In the genomic region with DNA sequence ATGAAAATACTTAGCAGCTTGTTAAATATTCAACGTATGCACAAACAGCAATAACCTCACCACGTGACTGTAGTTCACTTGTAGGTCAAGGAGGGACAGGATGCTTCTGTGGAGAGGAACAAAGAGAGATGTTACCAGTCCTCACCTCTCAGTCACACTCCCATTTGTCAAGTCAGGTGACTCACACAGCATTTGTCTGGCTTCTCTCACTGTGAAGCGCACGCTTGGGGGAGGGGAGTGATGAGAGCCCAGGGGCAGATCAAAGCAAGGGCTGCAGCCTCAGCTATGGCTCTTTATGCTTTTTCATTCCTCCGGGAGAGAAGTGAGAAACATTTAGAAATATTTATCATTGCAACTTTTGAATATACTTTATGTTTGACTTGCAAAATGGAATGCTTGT, we compare ENCODE assay signal across 8 cellular contexts. TPM values are rescaled to one million over a fixed set of nuclear protein-coding genes. Genes with fewer than 3 reads are reported as not detected.
DNase-seq lines count a peak whose midpoint lies in the region; ATAC-seq, FAIRE-seq and TF ChIP-seq lines count a peak whose summit lies in the region.

No MANE protein-coding gene starts in this region.

- H2BK120ac ChIP-seq in H1 (replicated peaks; ENCODE audit: low read depth, low read length): no peak overlapping the region

- H3F3A ChIP-seq in smooth muscle cell (ENCODE audit: low read depth): no peaks in the 10 kb centered on the region

- no peak overlapping the region for H2BK5ac ChIP-seq in H1 (ENCODE audit: low read depth, low read length)

- no peak for TF ChIP-seq RAD21 in H1 (IDR thresholded peaks at IDR 0.05 in 1 of 2, conservative IDR thresholded peaks at IDR 0.05 in 1 of 2; ENCODE audit: low read depth in 2 of 2, low read length in 2 of 2)

- no peak overlapping the region for H3K4ac ChIP-seq in H1 (replicated peaks; ENCODE audit: insufficient read length, low read depth, low read length)

- H2AFZ ChIP-seq in H1 (ENCODE audit: low read length) (no peak overlapping the region), smooth muscle cell (ENCODE audit: low read depth) (no peak overlapping the region)

- intact Hi-C loops in A673 (cut with micrococcal nuclease; ENCODE audit: unreplicated experiment) (no loop called here), ascending aorta (cut with DNase I) (loop anchor here (5.0 kb wide), 1 partner anchor 41 kb away; no protein-coding TSS in a partner anchor)

- TF ChIP-seq POLR2A in H1 (IDR thresholded peaks at IDR 0.05; ENCODE audit: control extremely low read depth in 1 of 2, low read depth in 2 of 2, low read length in 2 of 2): no peak

- H3K27me3 ChIP-seq in A673 (replicated peaks; ENCODE audit: insufficient read depth, low read depth, low read length, poor library complexity) (peaks cover 13% of the 10 kb centered on the region), H1 (replicated peaks in 1 of 4; ENCODE audit: control insufficient read depth in 3 of 4, extremely low read depth in 1 of 4, insufficient read depth in 3 of 4, low read length in 3 of 4) (peaks cover 30 to 44% (median 38%) of the 10 kb centered on the region in 4 experiments), smooth muscle cell (ENCODE audit: low read depth) (peaks cover 59% of the 10 kb centered on the region), ascending aorta (no peaks in the 10 kb centered on the region)

- CTCF ChIA-PET in A673 (lab: Charles Lee) (no interaction called here), H1 (lab: Charles Lee; ENCODE audit: partially characterized antibody) (interaction anchor here (0.6 to 6.3 kb wide), 9 partner anchors 21 to 1499 kb away, joined by 3 to 51 read pairs (median 5); no protein-coding TSS in a partner anchor)

- H3K4me3 ChIP-seq in A673 (ENCODE audit: low read depth, low read length, poor library complexity, severe bottlenecking) (no peak overlapping the region), H1 (ENCODE audit: extremely low read depth in 1 of 4, insufficient read depth in 2 of 4, low read depth in 3 of 4, low read length in 4 of 4) (peak overlapping the region in 1 of 4 experiments; percentile 30; a peak in 2 of 8 replicates), smooth muscle cell (no peak overlapping the region), ascending aorta (no peak overlapping the region)

- H4K5ac ChIP-seq in H1 (ENCODE audit: insufficient read length, low read depth, low read length): no peak overlapping the region

- H3K9me3 ChIP-seq in A673 (ENCODE audit: low read depth, low read length, poor library complexity, severe bottlenecking) (no peaks in the 10 kb centered on the region), H1 (ENCODE audit: insufficient read depth in 2 of 2, low read depth in 1 of 2, low read length in 1 of 2) (no peaks in the 10 kb centered on the region), smooth muscle cell (replicated peaks; ENCODE audit: low read depth) (no peaks in the 10 kb centered on the region), ascending aorta (no peaks in the 10 kb centered on the region)

- H2BK12ac ChIP-seq in H1 (ENCODE audit: low read depth, low read length): no peak overlapping the region

- peak; percentile 98 for FAIRE-seq in H1 (lab: Jason Lieb, UNC)

- BruUV-seq in A673 (replicated peaks; lab: Mats Ljungman, UMichigan): no TSS peak

- H3K4me1 ChIP-seq in A673 (ENCODE audit: insufficient read depth, low read length, poor library complexity, severe bottlenecking) (peaks cover 16% of the 10 kb centered on the region), H1 (replicated peaks in 1 of 4; ENCODE audit: control insufficient read depth in 3 of 4, insufficient read depth in 4 of 4, low read length in 3 of 4) (peaks cover 12 to 30% (median 15%) of the 10 kb centered on the region in 4 experiments), smooth muscle cell (ENCODE audit: low read depth) (peaks cover 31% of the 10 kb centered on the region), ascending aorta (peaks cover 0 to 4% of the 10 kb centered on the region in 2 donors)

- H3K27ac ChIP-seq in A673 (ENCODE audit: low read depth, low read length, poor library complexity, severe bottlenecking) (no peak overlapping the region), H1 (ENCODE audit: low read depth, low read length) (no peak overlapping the region), smooth muscle cell (ENCODE audit: low read depth) (no peak overlapping the region), ascending aorta (no peak overlapping the region)

- H2AK5ac ChIP-seq in H1 (ENCODE audit: low read depth, low read length): no peak overlapping the region

- ATAC-seq in GM21529 (IDR thresholded peaks at IDR 0.05; ENCODE audit: unreplicated experiment): peak; percentile 53

- H2BK20ac ChIP-seq in H1 (ENCODE audit: low read length): no peak overlapping the region

- H3K9ac ChIP-seq in H1 (replicated peaks in 1 of 4; ENCODE audit: extremely low read depth in 1 of 4, low read depth in 3 of 4, low read length in 3 of 4) (no peak overlapping the region), smooth muscle cell (ENCODE audit: low read depth) (no peak overlapping the region)

- no peaks in the 10 kb centered on the region for H3K79me1 ChIP-seq in H1 (ENCODE audit: low read depth, low read length)

- DNase-seq in A673 (ENCODE audit: low spot score): peak; percentile 30
- peak; percentile 78 for DNase-seq in RPMI8226
- DNase-seq in H1 (ENCODE audit: low read depth in 1 of 2, low spot score in 2 of 2): no peak
- no peak for DNase-seq in smooth muscle cell (lab: John Stamatoyannopoulos, UW; ENCODE audit: unreplicated experiment)
- DNase-seq in dermis blood vessel endothelial cell: no peak
- DNase-seq in AG20443 (ENCODE audit: low spot score): no peak
- DNase-seq in ascending aorta (ENCODE audit: low spot score in 2 of 2): no peak

- H3K36me3 ChIP-seq in A673 (ENCODE audit: insufficient read depth, low read length, poor library complexity, severe bottlenecking) (no peaks in the 10 kb centered on the region), H1 (ENCODE audit: control insufficient read depth in 2 of 4, insufficient read depth in 4 of 4, low read length in 3 of 4) (no peaks in the 10 kb centered on the region; a peak in 1 of 8 replicates), smooth muscle cell (ENCODE audit: low read depth) (no peaks in the 10 kb centered on the region), ascending aorta (no peaks in the 10 kb centered on the region)

- H4K91ac ChIP-seq in H1 (replicated peaks; ENCODE audit: insufficient read length, low read length): no peak overlapping the region

- POLR2A ChIA-PET in A673 (lab: Charles Lee; ENCODE audit: low non-redundant PET): no interaction called here
- POLR2A ChIA-PET in H1 (lab: Charles Lee; ENCODE audit: partially characterized antibody): interaction anchor here (0.6 to 1.2 kb wide), 2 partner anchors 12 to 27 kb away, joined by 3 read pairs; no protein-coding TSS in a partner anchor

- no peak overlapping the region for H3K14ac ChIP-seq in H1 (ENCODE audit: insufficient read length)

- H3K56ac ChIP-seq in H1 (replicated peaks; ENCODE audit: insufficient read length, low read depth, low read length): no peak overlapping the region

- no peak for TF ChIP-seq EP300 in H1 (IDR thresholded peaks at IDR 0.05; ENCODE audit: borderline replicate concordance in 1 of 2, low read depth in 2 of 2, low read length in 2 of 2)

- H3K79me2 ChIP-seq in H1 (ENCODE audit: control insufficient read depth in 1 of 2, insufficient read depth in 2 of 2, low read length in 2 of 2) (no peaks in the 10 kb centered on the region), smooth muscle cell (ENCODE audit: low read depth) (no peaks in the 10 kb centered on the region)

- H3K23me2 ChIP-seq in H1 (ENCODE audit: low read depth, low read length): peaks cover 10% of the 10 kb centered on the region

- H3K23ac ChIP-seq in H1 (ENCODE audit: insufficient read length): no peak overlapping the region

- H4K20me1 ChIP-seq in H1 (replicated peaks in 1 of 2; ENCODE audit: control insufficient read depth in 1 of 2, insufficient read depth in 2 of 2, low read length in 2 of 2) (no peaks in the 10 kb centered on the region), smooth muscle cell (ENCODE audit: low read depth) (no peaks in the 10 kb centered on the region)

- 9% methylated on average over 5 of the region's 5 CpGs; no CpG with 5 or more reads in 1 of the 2 experiments for WGBS in H1 (ENCODE audit: extremely low coverage in 1 of 2, insufficient coverage in 1 of 2, insufficient read length in 1 of 2, insufficient replicate concordance in 2 of 2, low coverage in 1 of 2, low lambda C conversion rate in 2 of 2, missing lambda C conversion rate in 1 of 2), 2 experiments
- WGBS in smooth muscle cell (ENCODE audit: low lambda C conversion rate): 5% methylated on average over 5 of the region's 5 CpGs

- H3K18ac ChIP-seq in H1 (ENCODE audit: extremely low read depth, low read length): no peak overlapping the region

- no peak overlapping the region for H2BK15ac ChIP-seq in H1 (ENCODE audit: low read length)

- peak overlapping the region; percentile 11 to 42; a peak in 3 of 4 replicates for H3K4me2 ChIP-seq in H1 (ENCODE audit: insufficient read depth in 1 of 2, low read depth in 2 of 2, low read length in 2 of 2)
- peak overlapping the region; percentile 1 for H3K4me2 ChIP-seq in smooth muscle cell

- no peak for TF ChIP-seq CTCF in A673 (conservative IDR thresholded peaks at IDR 0.05; ENCODE audit: low read depth, low read length)
- TF ChIP-seq CTCF in H1 (IDR thresholded peaks at IDR 0.05; ENCODE audit: control extremely low read depth in 1 of 3, insufficient read depth in 1 of 3, low read depth in 1 of 3, low read length in 3 of 3): no peak
- TF ChIP-seq CTCF in smooth muscle cell (IDR thresholded peaks at IDR 0.05; ENCODE audit: borderline replicate concordance, insufficient read depth, poor library complexity, severe bottlenecking): no peak
- TF ChIP-seq CTCF in ascending aorta (IDR thresholded peaks at IDR 0.05): no peak

- H4K8ac ChIP-seq in H1 (ENCODE audit: extremely low read depth, insufficient read depth, low read length): no peak overlapping the region

TF ChIP-seq in H1, 55 proteins besides CTCF, POLR2A, EP300 and RAD21 (continues in another document):
- TF ChIP-seq CHD2 (IDR thresholded peaks at IDR 0.05; ENCODE audit: low read length): no peak

RNA-seq across cellular contexts. Expression of a gene that starts 2.9 kb away (rescaled TPM):
- total RNA-seq in A673 (2021): 1.3 and 1.8 TPM in 2 replicates
- total RNA-seq in H1 (2021; fragmentation: NEBNext Ultra II Directional; extraction: Animal tissue kit (Norgen Biotek cat#: 25700)): 0.29 and 0.63 TPM in 2 replicates
- polyA plus RNA-seq in H1 (2011; rRNA removed): 0.05 and 0.22 TPM in 2 replicates
- 0.10 TPM for polyA plus RNA-seq in H1 (2011; cell fraction: cytosol; rRNA removed)
- polyA plus RNA-seq in H1 (2011; cell fraction: nucleus; rRNA removed): 0.39 TPM
- 0.08 to 0.20 TPM (median 0.13 TPM) in 4 replicates for polyA plus RNA-seq in H1 (2012, experiment 1 of 2)
- polyA plus RNA-seq in H1 (2012, experiment 2 of 2): 0.04 TPM
- polyA plus RNA-seq in H1 (2013, experiment 1 of 2): 0.30 TPM
- polyA plus RNA-seq in H1 (2013, experiment 2 of 2): 0.29 TPM
- polyA minus RNA-seq in H1 (2011; rRNA and poly(A)+ RNA removed): 0.19 and 0.20 TPM in 2 replicates
- 0.73 TPM for polyA minus RNA-seq in H1 (2011; cell fraction: cytosol; rRNA and poly(A)+ RNA removed)
- 1.1 TPM for polyA minus RNA-seq in H1 (2011; cell fraction: nucleus; rRNA and poly(A)+ RNA removed)
- under 0.01 and 0.09 TPM in 2 replicates for total RNA-seq in smooth muscle cell
- 0.09 and 0.27 TPM in 2 replicates for polyA plus RNA-seq in smooth muscle cell
- 4.6 and 5.3 TPM in 2 replicates for total RNA-seq in dermis blood vessel endothelial cell
- 4.8 TPM for total RNA-seq in ascending aorta

Comparison
In these comparisons a context has a peak if more than half of its experiments do, and no peak if none do; other contexts are left out.
1. DNase-seq: peak in A673 (single experiment) and RPMI8226 (single experiment); none in H1 (0 of 2), smooth muscle cell (single experiment), dermis blood vessel endothelial cell (single experiment), AG20443 (single experiment) and ascending aorta (0 of 2).